ENCODE assay signal across 1 cellular context in genomic region chr13:24036115-24036514, GRCh38.
TF ChIP-seq lines count a peak whose summit lies in the region.

No MANE protein-coding gene starts in this region.

TF ChIP-seq in SK-N-SH, 30 proteins besides CTCF, POLR2A, EP300 and RAD21 (continued from another document):
- TF ChIP-seq REST (IDR thresholded peaks at IDR 0.05; ENCODE audit: low read depth, low read length) (no peak), MEF2A (IDR thresholded peaks at IDR 0.05; ENCODE audit: borderline replicate concordance, low read depth) (no peak), TCF12 (IDR thresholded peaks at IDR 0.05) (peak; percentile 70), MXI1 (IDR thresholded peaks at IDR 0.05; ENCODE audit: low read depth, low read length) (no peak), GABPA (IDR thresholded peaks at IDR 0.05; ENCODE audit: low read depth) (no peak), ZBTB33 (IDR thresholded peaks at IDR 0.05; ENCODE audit: borderline replicate concordance, low read depth) (no peak), RCOR1 (IDR thresholded peaks at IDR 0.05; ENCODE audit: low read length) (0 out of 2 replicates have a peak, but pooled peaks have one; percentile 23), POLR2AphosphoS5 (IDR thresholded peaks at IDR 0.05; ENCODE audit: low read depth, low read length) (no peak), NFIC (IDR thresholded peaks at IDR 0.05; ENCODE audit: borderline replicate concordance) (no peak), NRF1 (IDR thresholded peaks at IDR 0.05; ENCODE audit: low read depth, low read length) (no peak), SIN3A (IDR thresholded peaks at IDR 0.05; ENCODE audit: borderline replicate concordance, low read depth, low read length) (no peak), MAX (IDR thresholded peaks at IDR 0.05; ENCODE audit: low read depth) (no peak), EZH2phosphoT487 (IDR thresholded peaks at IDR 0.05; ENCODE audit: borderline replicate concordance, low read depth) (no peak)
